8 cellular contexts compared by ENCODE assay signal in the genomic region with DNA sequence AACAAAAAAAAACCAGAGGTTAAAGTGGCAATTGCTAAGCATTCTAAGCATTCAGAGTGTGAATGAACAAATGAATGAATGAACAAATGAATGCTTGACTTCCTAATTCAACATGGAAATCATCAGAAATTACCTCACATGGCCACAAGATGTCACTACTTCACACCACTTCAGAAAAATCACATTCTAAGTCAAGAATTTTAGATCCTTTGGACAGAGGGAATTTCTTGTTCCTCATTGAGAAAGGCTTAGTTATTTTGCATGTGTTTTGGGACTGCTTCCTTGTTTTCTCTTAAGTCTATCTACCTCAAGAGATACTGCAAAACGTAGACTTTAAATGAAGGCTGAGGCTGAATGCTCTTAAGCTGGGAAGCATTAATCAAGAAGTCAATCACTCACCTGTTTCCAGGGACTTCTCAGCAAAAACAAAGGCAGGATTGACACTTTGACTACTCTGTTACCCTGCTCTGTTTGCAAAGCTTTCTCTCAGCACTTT.
DNase-seq lines count a peak whose midpoint lies in the region; ATAC-seq and TF ChIP-seq lines count a peak whose summit lies in the region.

No MANE protein-coding gene starts in this region.

- intact Hi-C loops in natural killer cell (cut with micrococcal nuclease): loop anchor here (2.0 to 10.0 kb wide), 2 partner anchors 35 to 433 kb away; no protein-coding TSS in a partner anchor

- H3K9me3 Mint-ChIP-seq in natural killer cell: no peaks in the 10 kb centered on the region
- no peaks in the 10 kb centered on the region for H3K9me3 Mint-ChIP-seq in natural killer cell treated with Interleukin-12 subunit alpha and Interleukin-12 subunit beta and Interleukin-15 and Interleukin-18, amount 100 ng/mL, for 72 hours

- H3K36me3 Mint-ChIP-seq in natural killer cell: no peaks in the 10 kb centered on the region
- no peaks in the 10 kb centered on the region for H3K36me3 Mint-ChIP-seq in natural killer cell treated with Interleukin-12 subunit alpha and Interleukin-12 subunit beta and Interleukin-15 and Interleukin-18, amount 100 ng/mL, for 72 hours

- H3K27ac ChIP-seq in coronary artery: no peak overlapping the region

- TF ChIP-seq CTCF in natural killer cell (IDR thresholded peaks at IDR 0.05) (peak; percentile 71), coronary artery (IDR thresholded peaks at IDR 0.05) (peak; percentile 46)

- no peaks in the 10 kb centered on the region for H3K4me1 Mint-ChIP-seq in natural killer cell
- no peaks in the 10 kb centered on the region for H3K4me1 Mint-ChIP-seq in natural killer cell treated with Interleukin-12 subunit alpha and Interleukin-12 subunit beta and Interleukin-15 and Interleukin-18, amount 100 ng/mL, for 72 hours (ENCODE audit: low read depth in 2 of 2)

- H3K4me3 Mint-ChIP-seq in natural killer cell: no peak overlapping the region
- no peak overlapping the region for H3K4me3 Mint-ChIP-seq in natural killer cell treated with Interleukin-12 subunit alpha and Interleukin-12 subunit beta and Interleukin-15 and Interleukin-18, amount 100 ng/mL, for 72 hours

- no peak overlapping the region for H3K27ac Mint-ChIP-seq in natural killer cell
- no peak overlapping the region for H3K27ac Mint-ChIP-seq in natural killer cell treated with Interleukin-12 subunit alpha and Interleukin-12 subunit beta and Interleukin-15 and Interleukin-18, amount 100 ng/mL, for 72 hours

- no peak for DNase-seq in natural killer cell
- no peak for DNase-seq in natural killer cell treated with Interleukin-12 subunit alpha and Interleukin-12 subunit beta and Interleukin-15 and Interleukin-18, amount 100 ng/mL, for 72 hours (ENCODE audit: low spot score)
- DNase-seq in HS-5 (ENCODE audit: low read depth): peak; percentile 32
- DNase-seq in NOMO-1 (lab: John Stamatoyannopoulos, UW; ENCODE audit: unreplicated experiment in 2 of 2): peak; percentile 14 to 55
- no peak for DNase-seq in coronary artery (ENCODE audit: low spot score)
- peak; percentile 83 for DNase-seq in medulla oblongata (ENCODE audit: extremely low spot score)
- no peak for DNase-seq in mesenteric fat pad (ENCODE audit: low spot score)

- H3K27me3 Mint-ChIP-seq in natural killer cell (ENCODE audit: low read depth in 2 of 2): peaks cover 0 to 8% of the 10 kb centered on the region in 2 donors
- H3K27me3 Mint-ChIP-seq in natural killer cell treated with Interleukin-12 subunit alpha and Interleukin-12 subunit beta and Interleukin-15 and Interleukin-18, amount 100 ng/mL, for 72 hours: peaks cover 0 to 6% of the 10 kb centered on the region in 2 donors

- ATAC-seq in natural killer cell: peak in 2 of 3 donors; percentile 47 to 49
- no peak for ATAC-seq in natural killer cell treated with Interleukin-12 subunit alpha and Interleukin-12 subunit beta and Interleukin-15 and Interleukin-18, amount 100 ng/mL, for 72 hours
- ATAC-seq in GM19467 (IDR thresholded peaks at IDR 0.05; ENCODE audit: unreplicated experiment): no peak

- H3K4me3 ChIP-seq in coronary artery: no peak overlapping the region

Comparison
In these comparisons a context has a peak if more than half of its experiments do, and no peak if none do; other contexts are left out.
1. ATAC-seq: peak in natural killer cell (2 of 3); none in natural killer cell treated with Interleukin-12 subunit alpha and Interleukin-12 subunit beta and Interleukin-15 and Interleukin-18, amount 100 ng/mL, for 72 hours (0 of 2) and GM19467 (single experiment).
2. DNase-seq: peak in HS-5 (single experiment), NOMO-1 (2 of 2) and medulla oblongata (single experiment); none in natural killer cell (single experiment), natural killer cell treated with Interleukin-12 subunit alpha and Interleukin-12 subunit beta and Interleukin-15 and Interleukin-18, amount 100 ng/mL, for 72 hours (single experiment), coronary artery (single experiment) and mesenteric fat pad (single experiment).